In the genomic region with DNA sequence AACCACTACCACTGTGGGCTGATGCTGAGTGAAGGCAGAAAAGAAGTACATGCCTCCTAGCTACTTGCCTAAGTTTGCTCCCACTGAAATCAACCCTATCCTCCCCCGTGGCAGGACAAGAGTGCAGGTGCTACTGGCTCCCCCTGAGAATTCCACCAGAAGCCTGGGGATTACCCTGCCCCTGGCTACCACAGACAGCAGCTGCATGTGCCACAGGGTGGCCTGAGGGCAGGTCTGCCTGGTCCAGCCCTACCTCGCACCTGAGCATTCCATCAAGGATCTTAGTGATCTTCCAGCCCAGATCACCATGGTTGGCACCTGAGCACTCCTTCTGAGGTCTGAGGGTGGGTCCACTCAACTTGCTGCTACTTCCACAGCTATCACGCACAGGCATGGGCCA, we compare ENCODE assay signal across 28 cellular contexts.
"Had no signal": no experiment of that assay in that cellular context is flagged by ENCODE, and none has a peak within 500 bp of the region (broad histone marks: within the 10 kb centered on the region; RNA-seq: fewer than 3 reads in every experiment).

No MANE protein-coding gene starts in this region.

- H3K36me3 ChIP-seq: lower lobe of right lung, pancreas, prostate gland, tibial nerve, vagina had no signal

- H3K4me3 Mint-ChIP-seq: naive B cell; natural killer cell; nephron progenitor cell; stimulated activated naive CD8-positive, alpha-beta T cell treated with anti-CD3 and anti-CD28 coated beads, Interleukin-15, amount 100 ng/mL, for 72 hours; type B pancreatic cell had no signal

- DNase-seq: kidney glomerular epithelial cell; left cardiac atrium; lower lobe of right lung; mammary epithelial cell; mesenchymal stem cell; naive B cell; natural killer cell; nephron progenitor cell; nucleus accumbens; retina; right cardiac atrium; stimulated activated CD4-positive, alpha-beta T cell treated with anti-CD3 and anti-CD28 coated beads, Interleukin-12 subunit alpha, Interleukin-12 subunit beta, amount 100 ng/mL, for 4 hours; stimulated activated CD4-positive, alpha-beta T cell treated with anti-CD3 and anti-CD28 coated beads, Interleukin-15, amount 100 ng/mL, for 24 hours; stimulated activated CD4-positive, alpha-beta T cell treated with anti-CD3 and anti-CD28 coated beads, Interleukin-2, amount 100 ng/mL, for 24 hours; stimulated activated CD4-positive, alpha-beta T cell treated with anti-CD3 and anti-CD28 coated beads, Interleukin-4, amount 100 ng/mL, for 1 hour; stimulated activated naive CD4-positive, alpha-beta T cell treated with Interleukin-2 at 50 U/mL for 16 hours; stimulated activated naive CD8-positive, alpha-beta T cell treated with anti-CD3 and anti-CD28 coated beads, Interleukin-15, amount 100 ng/mL, for 72 hours; substantia nigra had no signal

- H3K36me3 Mint-ChIP-seq: naive B cell, natural killer cell, type B pancreatic cell had no signal

- H3K27ac Mint-ChIP-seq: naive B cell; natural killer cell; nephron progenitor cell; stimulated activated naive CD8-positive, alpha-beta T cell treated with anti-CD3 and anti-CD28 coated beads, Interleukin-15, amount 100 ng/mL, for 72 hours; type B pancreatic cell had no signal

- H3K4me1 Mint-ChIP-seq: naive B cell; natural killer cell; stimulated activated naive CD8-positive, alpha-beta T cell treated with anti-CD3 and anti-CD28 coated beads, Interleukin-15, amount 100 ng/mL, for 72 hours had no signal

- H3K79me2 ChIP-seq: hepatocyte had no signal

- H3K4me2 ChIP-seq: hepatocyte had no signal

- ATAC-seq: left cardiac atrium, left lobe of liver, lower lobe of right lung, natural killer cell, pancreas, sciatic nerve had no signal

- FAIRE-seq: keratinocyte, pancreas had no signal

- H3K4me3 ChIP-seq: hepatocyte, lower lobe of right lung, pancreas, prostate gland, skin epidermis, tibial nerve, vagina had no signal

- H3K4me1 ChIP-seq: lower lobe of right lung, prostate gland, tibial nerve, vagina had no signal

- H3K27me3 ChIP-seq: hepatocyte, pancreas, tibial nerve, vagina had no signal

- H3K9me3 Mint-ChIP-seq: nephron progenitor cell; stimulated activated naive CD8-positive, alpha-beta T cell treated with anti-CD3 and anti-CD28 coated beads, Interleukin-15, amount 100 ng/mL, for 72 hours; type B pancreatic cell had no signal

- H3K9me3 ChIP-seq: lower lobe of right lung, pancreas, prostate gland, tibial nerve, vagina had no signal

- H3K27me3 Mint-ChIP-seq: naive B cell; stimulated activated naive CD8-positive, alpha-beta T cell treated with anti-CD3 and anti-CD28 coated beads, Interleukin-15, amount 100 ng/mL, for 72 hours had no signal

- H3K27ac ChIP-seq: hepatocyte, lower lobe of right lung, pancreas, prostate gland, skin epidermis, tibial nerve, vagina had no signal

- H2AFZ ChIP-seq: hepatocyte had no signal
